In genomic region chr16:65746941-65747340, GRCh38 we compare ENCODE assay signal across 25 cellular contexts.
"Had no signal": no experiment of that assay in that cellular context is flagged by ENCODE, and none has a peak within 500 bp of the region (broad histone marks: within the 10 kb centered on the region; RNA-seq: fewer than 3 reads in every experiment).

No MANE protein-coding gene starts in this region.

- H3K4me3 ChIP-seq: colonic mucosa, esophagus squamous epithelium, gastrocnemius medialis, heart right ventricle, left lung, lower lobe of right lung, mucosa of descending colon had no signal

- H3K9me3 ChIP-seq: colonic mucosa, esophagus squamous epithelium, gastrocnemius medialis, heart right ventricle, left lung, lower lobe of right lung, mucosa of descending colon had no signal

- H3K4me1 ChIP-seq: colonic mucosa, esophagus squamous epithelium, gastrocnemius medialis, heart right ventricle, left lung, lower lobe of right lung had no signal

- DNase-seq: colonic mucosa; cortex of kidney; effector CD8-positive, alpha-beta T cell; effector memory CD8-positive, alpha-beta T cell; endodermal cell; erythroblast; esophagus squamous epithelium; foreskin fibroblast; foreskin melanocyte; gastrocnemius medialis; glutamatergic neuron; head of caudate nucleus; heart right ventricle; hippocampal formation; left cardiac atrium; left lung; left ventricle myocardium superior; lower lobe of right lung; mesenchymal stem cell; mucosa of descending colon had no signal

- H3K27ac ChIP-seq: colonic mucosa, epithelial cell of prostate, esophagus squamous epithelium, gastrocnemius medialis, heart right ventricle, left lung, lower lobe of right lung had no signal

- H3K27me3 ChIP-seq: colonic mucosa, esophagus squamous epithelium, gastrocnemius medialis, heart right ventricle, left lung had no signal

- ATAC-seq: effector memory CD8-positive, alpha-beta T cell; esophagus mucosa; gastrocnemius medialis; heart right ventricle; left cardiac atrium; left lung; left ventricle myocardium superior; lower lobe of right lung; mucosa of descending colon had no signal

- FAIRE-seq: endometrium, islet of Langerhans, keratinocyte had no signal

- H3K36me3 ChIP-seq: colonic mucosa, esophagus squamous epithelium, gastrocnemius medialis, heart right ventricle, left lung, lower lobe of right lung had no signal
